1 cellular context compared by ENCODE assay signal in genomic region chr1:117654485-117655219, GRCh38.
A peak's percentile ranks its signal among the peaks of the same experiment; 100 is the strongest.
TF ChIP-seq lines count a peak whose summit lies in the region.

No MANE protein-coding gene starts in this region.

TF ChIP-seq in GM12878, 131 proteins besides CTCF, POLR2A, EP300 and RAD21 (continued from another document and continues in another):
- TF ChIP-seq JUNB (IDR thresholded peaks at IDR 0.05): peak; percentile 58; the same call in 1 of the 2 replicates
- no peak for TF ChIP-seq NR2C2 (IDR thresholded peaks at IDR 0.05; ENCODE audit: borderline replicate concordance, control insufficient read depth, insufficient read length, low read depth)
- TF ChIP-seq KLF5 (IDR thresholded peaks at IDR 0.05; ENCODE audit: partially characterized antibody): peak; percentile 34
- TF ChIP-seq RELB (IDR thresholded peaks at IDR 0.05; ENCODE audit: low read depth): peak; percentile 44; the same call in 1 of the 2 replicates
- 0 out of 2 replicates have a peak, but pooled peaks have one; percentile 46 for TF ChIP-seq MEF2A (IDR thresholded peaks at IDR 0.05; ENCODE audit: insufficient read depth, low read depth, low read length)
- no peak for TF ChIP-seq BCLAF1 (IDR thresholded peaks at IDR 0.05)
- peak; percentile 89 for TF ChIP-seq RUNX3 (IDR thresholded peaks at IDR 0.05; ENCODE audit: low read length)
- peak; percentile 63; the same call in 1 of the 2 replicates for TF ChIP-seq PML (IDR thresholded peaks at IDR 0.05; ENCODE audit: low read length)
- TF ChIP-seq BRCA1 (IDR thresholded peaks at IDR 0.05; ENCODE audit: low read depth, low read length): no peak
- peak; percentile 93 for TF ChIP-seq MTA3 (IDR thresholded peaks at IDR 0.05; ENCODE audit: borderline replicate concordance, low read length)
- TF ChIP-seq BACH1 (IDR thresholded peaks at IDR 0.05; ENCODE audit: borderline replicate concordance): no peak
- TF ChIP-seq CBX5 (IDR thresholded peaks at IDR 0.05; ENCODE audit: low read depth): peak; percentile 17; the same call in 1 of the 2 replicates
- TF ChIP-seq ZBTB40 (IDR thresholded peaks at IDR 0.05; ENCODE audit: borderline replicate concordance): no peak
- TF ChIP-seq MXI1 (IDR thresholded peaks at IDR 0.05; ENCODE audit: low read depth, low read length): no peak
- no peak for TF ChIP-seq DPF2 (IDR thresholded peaks at IDR 0.05)
- peak; percentile 78 for TF ChIP-seq NFIC (IDR thresholded peaks at IDR 0.05; ENCODE audit: low read depth, low read length)
- TF ChIP-seq POLR2AphosphoS5 (IDR thresholded peaks at IDR 0.05; ENCODE audit: low read length): no peak
- TF ChIP-seq ASH2L (IDR thresholded peaks at IDR 0.05; ENCODE audit: borderline replicate concordance, low read depth): no peak
- no peak for TF ChIP-seq ZNF24 (IDR thresholded peaks at IDR 0.05)
- TF ChIP-seq NFXL1 (IDR thresholded peaks at IDR 0.05; ENCODE audit: borderline replicate concordance): no peak
- TF ChIP-seq NBN (IDR thresholded peaks at IDR 0.05): 0 out of 2 replicates have a peak, but pooled peaks have one; percentile 25
- 0 out of 4 replicates have a peak, but pooled peaks of 1 of the 2 experiments have one; percentile 75 for TF ChIP-seq CEBPB (IDR thresholded peaks at IDR 0.05; ENCODE audit: borderline replicate concordance in 1 of 2, low read depth in 2 of 2, low read length in 2 of 2)
- peak; percentile 33 to 51; a peak in 1 of 4 replicates for TF ChIP-seq BHLHE40 (IDR thresholded peaks at IDR 0.05; ENCODE audit: borderline replicate concordance in 1 of 2, low read depth in 2 of 2, low read length in 1 of 2)
- no peak for TF ChIP-seq LARP7 (IDR thresholded peaks at IDR 0.05)
- TF ChIP-seq USF2 (IDR thresholded peaks at IDR 0.05; ENCODE audit: borderline replicate concordance, low read depth, low read length): no peak
- TF ChIP-seq E2F4 (IDR thresholded peaks at IDR 0.05; ENCODE audit: low read depth, low read length): no peak
- peak; percentile 85; the same call in 1 of the 2 replicates for TF ChIP-seq IRF4 (IDR thresholded peaks at IDR 0.05; ENCODE audit: low read depth, low read length)
- peak; percentile 69; the same call in 1 of the 2 replicates for TF ChIP-seq NR2F1 (conservative IDR thresholded peaks at IDR 0.05)
- TF ChIP-seq RELA (IDR thresholded peaks at IDR 0.05; ENCODE audit: borderline replicate concordance, partially characterized antibody): no peak
- peak; percentile 76 for TF ChIP-seq SPI1 (IDR thresholded peaks at IDR 0.05; ENCODE audit: borderline replicate concordance, insufficient read depth, low read depth, low read length)
- no peak for TF ChIP-seq E2F8 (IDR thresholded peaks at IDR 0.05; ENCODE audit: low read depth, partially characterized antibody)
- TF ChIP-seq WRNIP1 (IDR thresholded peaks at IDR 0.05; ENCODE audit: borderline replicate concordance, low read depth, low read length): no peak
- peak; percentile 86 for TF ChIP-seq SKIL (IDR thresholded peaks at IDR 0.05; ENCODE audit: low read depth, poor library complexity, severe bottlenecking)
- no peak for TF ChIP-seq MLLT1 (IDR thresholded peaks at IDR 0.05)
- TF ChIP-seq RCOR1 (conservative IDR thresholded peaks at IDR 0.05; ENCODE audit: low read depth, low read length): no peak
- TF ChIP-seq ZZZ3 (IDR thresholded peaks at IDR 0.05; ENCODE audit: control insufficient read depth, insufficient read length, low read depth): no peak
- TF ChIP-seq STAT3 (IDR thresholded peaks at IDR 0.05; ENCODE audit: low read depth, low read length): no peak
- no peak for TF ChIP-seq SRF (IDR thresholded peaks at IDR 0.05; ENCODE audit: low read depth in 2 of 2, low read length in 2 of 2)
- TF ChIP-seq USF1 (IDR thresholded peaks at IDR 0.05; ENCODE audit: borderline replicate concordance, extremely low read length, insufficient read depth, low read depth, low read length): no peak
- TF ChIP-seq TBL1XR1 (IDR thresholded peaks at IDR 0.05; ENCODE audit: low read depth, low read length): no peak; the same call in 1 of the 2 replicates
- TF ChIP-seq ZNF274 (IDR thresholded peaks at IDR 0.05; ENCODE audit: insufficient read depth, insufficient read length): no peak
- no peak for TF ChIP-seq JUND (IDR thresholded peaks at IDR 0.05; ENCODE audit: low read depth, low read length)
- no peak for TF ChIP-seq RAD51 (IDR thresholded peaks at IDR 0.05)
- TF ChIP-seq CREB1 (IDR thresholded peaks at IDR 0.05; ENCODE audit: low read depth): peak; percentile 49
- TF ChIP-seq EED (IDR thresholded peaks at IDR 0.05; ENCODE audit: low read depth): peak; percentile 86
